In the genomic region with DNA sequence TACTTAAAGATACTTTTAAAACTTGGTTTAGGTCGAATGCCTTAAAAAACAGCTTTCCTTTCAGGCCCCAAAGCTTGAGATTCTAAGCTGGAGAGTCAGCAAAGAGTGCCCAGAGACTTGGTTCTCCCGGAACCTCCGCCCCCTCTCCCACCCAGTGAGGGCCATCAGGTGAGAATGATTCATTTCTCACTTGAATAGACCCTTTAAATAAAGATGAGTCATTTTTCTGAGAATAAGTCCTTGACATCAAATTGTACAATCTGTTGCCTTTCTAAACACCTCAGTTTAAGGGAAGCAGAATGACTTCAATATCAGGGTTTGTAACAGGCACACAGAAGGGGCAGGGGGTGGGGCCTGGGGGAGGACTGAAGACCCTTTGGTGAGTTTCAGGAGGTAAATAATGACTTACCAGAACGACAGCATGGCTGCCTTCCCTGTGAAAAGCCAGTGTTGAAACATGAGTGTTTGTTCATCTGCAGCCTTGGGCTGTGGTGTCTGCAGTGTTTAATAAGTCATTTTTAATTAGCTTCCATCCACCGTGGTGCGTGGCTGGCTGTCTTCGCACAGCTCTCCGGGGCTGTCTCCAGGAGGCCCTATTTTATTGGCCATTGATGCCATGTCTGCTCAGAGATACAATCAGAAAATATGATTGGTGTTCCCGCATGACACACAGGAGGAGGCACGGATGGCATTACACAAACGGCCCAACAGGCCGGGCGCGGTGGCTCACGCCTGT, we compare ENCODE assay signal across 8 cellular contexts.
A peak's percentile ranks its signal among the peaks of the same experiment; 100 is the strongest.
DNase-seq lines count a peak whose midpoint lies in the region; ATAC-seq and TF ChIP-seq lines count a peak whose summit lies in the region.

No MANE protein-coding gene starts in this region.

- DNase-seq in heart left ventricle (peak in 1 of 5 donors; percentile 39), right atrium auricular region (ENCODE audit: low spot score) (no peak), KBM-7 (peak; percentile 9), MCF 10A (ENCODE audit: unreplicated experiment) (peak; percentile 42), skeletal muscle cell (ENCODE audit: low read depth) (peak; percentile 19), NCI-H510A treated with DMSO at 0.1 percent for 48 hours (lab: John Stamatoyannopoulos, UW) (no peak)

- POLR2A ChIA-PET in MCF 10A (lab: Yijun Ruan, JAX): interaction anchor here (0.6 to 1.1 kb wide), 6 partner anchors 68 to 288 kb away, joined by 3 to 7 read pairs (median 3); no protein-coding TSS in a partner anchor

- H3K4me1 ChIP-seq in heart left ventricle (peaks cover 0 to 12% (median 0%) of the 10 kb centered on the region in 12 donors), right atrium auricular region (peaks cover 0 to 6% of the 10 kb centered on the region in 2 donors)

- 83 to 85% (median 84%) methylated on average over 15 of the region's 15 CpGs for WGBS in heart left ventricle, 4 donors

- H3K27ac ChIP-seq in heart left ventricle (peak overlapping the region in 3 of 12 donors; percentile 35 to 64 (median 63)), right atrium auricular region (peak overlapping the region in 1 of 2 donors; percentile 57)

- H3K9me3 ChIP-seq in heart left ventricle (no peaks in the 10 kb centered on the region), right atrium auricular region (no peaks in the 10 kb centered on the region)

- H3K4me3 ChIP-seq in heart left ventricle (no peak overlapping the region), right atrium auricular region (no peak overlapping the region), skeletal muscle cell (ENCODE audit: low read depth, low read length) (no peak overlapping the region)

- H3K36me3 ChIP-seq in heart left ventricle (no peaks in the 10 kb centered on the region), right atrium auricular region (no peaks in the 10 kb centered on the region)

- TF ChIP-seq POLR2A in heart left ventricle (IDR thresholded peaks at IDR 0.05): no peak

- no TSS peak for BruUV-seq in MCF 10A (replicated peaks; lab: Mats Ljungman, UMichigan)

- peaks cover 7% of the 10 kb centered on the region for H3K4me1 Mint-ChIP-seq in MCF 10A (ENCODE audit: insufficient read depth, unreplicated experiment)

- H3K27ac Mint-ChIP-seq in MCF 10A (ENCODE audit: low read depth, unreplicated experiment): peak overlapping the region; percentile 47

- TF ChIP-seq CTCF in heart left ventricle (IDR thresholded peaks at IDR 0.05) (no peak), right atrium auricular region (IDR thresholded peaks at IDR 0.05) (no peak), MCF 10A (IDR thresholded peaks at IDR 0.05; ENCODE audit: unreplicated experiment) (no peak)

- in situ Hi-C loops in KBM-7 (cut with MboI; ENCODE audit: low pct_unique_long_range_greater_than_20kb, low sequenced_read_pairs): no loop called here

- CTCF ChIA-PET in MCF 10A (lab: Yijun Ruan, JAX): interaction anchor here (0.7 to 9.2 kb wide), 23 partner anchors 8 to 578 kb away, joined by 3 to 150 read pairs (median 4); no protein-coding TSS in a partner anchor

- intact Hi-C loops in heart left ventricle (cut with DNase I) (loop anchor here in 8 of 10 donors (2.0 to 10.0 kb wide), 4 partner anchors 193 to 290 kb away; partner anchors contain the start of gene ZNF516 (in 1 of the 8)), MCF 10A (cut with micrococcal nuclease) (no loop called here)

- H3K27me3 ChIP-seq in heart left ventricle (peaks cover 0 to 31% (median 12%) of the 10 kb centered on the region in 9 donors), right atrium auricular region (no peaks in the 10 kb centered on the region)

- H3K36me3 Mint-ChIP-seq in MCF 10A (ENCODE audit: insufficient read depth, unreplicated experiment): peaks cover 6% of the 10 kb centered on the region

- ATAC-seq in heart left ventricle (peak; percentile 14 to 60 (median 34)), HG03139 (IDR thresholded peaks at IDR 0.05; ENCODE audit: unreplicated experiment) (no peak), HG02678 (IDR thresholded peaks at IDR 0.05; ENCODE audit: unreplicated experiment) (no peak)

- H3K4me3 Mint-ChIP-seq in MCF 10A (ENCODE audit: unreplicated experiment): no peak overlapping the region

- no peaks in the 10 kb centered on the region for H3K9me3 Mint-ChIP-seq in MCF 10A (ENCODE audit: unreplicated experiment)

- H3K27me3 Mint-ChIP-seq in MCF 10A (ENCODE audit: insufficient read depth, unreplicated experiment): peaks cover 4% of the 10 kb centered on the region

Comparison
In these comparisons a context has a peak if more than half of its experiments do, and no peak if none do; other contexts are left out.
1. ATAC-seq: peak in heart left ventricle (4 of 4); none in HG03139 (single experiment) and HG02678 (single experiment).
2. DNase-seq: peak in KBM-7 (single experiment), MCF 10A (single experiment) and skeletal muscle cell (single experiment); none in right atrium auricular region (single experiment) and NCI-H510A treated with DMSO at 0.1 percent for 48 hours (single experiment).